In genomic region chr20:31543966-31544598, GRCh38 we compare ENCODE assay signal across 8 cellular contexts. TPM values are rescaled to one million over a fixed set of nuclear protein-coding genes. Genes with fewer than 3 reads are reported as not detected.
DNase-seq lines count a peak whose midpoint lies in the region; ATAC-seq and TF ChIP-seq lines count a peak whose summit lies in the region.

No MANE protein-coding gene starts in this region.

- DNase-seq in A172 (ENCODE audit: low spot score) (peak; percentile 73), HFF-Myc (ENCODE audit: extremely low read depth, low read depth) (peak; percentile 97), astrocyte of the spinal cord (ENCODE audit: low read depth, low spot score) (peak; percentile 91), kidney tubule cell (ENCODE audit: low spot score) (peak; percentile 88), testis (no peak), GM19238 (ENCODE audit: insufficient read length, low spot score) (no peak)
- DNase-seq in NK-92 treated with Interleukin-12 subunit alpha and Interleukin-12 subunit beta, amount 100 ng/mL, for 24 hours (lab: John Stamatoyannopoulos, UW): no peak

- 57 to 86% methylated on average over 1 of the region's 1 CpG for WGBS in testis, 2 donors

- intact Hi-C loops in testis (cut with DNase I; ENCODE audit: low total_unique reads): no loop called here

- ATAC-seq in GM21529 (IDR thresholded peaks at IDR 0.05; ENCODE audit: unreplicated experiment): no peak

- no peak for TF ChIP-seq POLR2A in testis (IDR thresholded peaks at IDR 0.05)

- in situ Hi-C loops in astrocyte of the spinal cord (cut with HindIII; ENCODE audit: low sequenced_read_pairs): no loop called here

- H3K4me3 ChIP-seq in HFF-Myc (replicated peaks; ENCODE audit: low read depth, low read length): no peak overlapping the region
- H3K4me3 ChIP-seq in astrocyte of the spinal cord (ENCODE audit: low read depth, low read length): no peak overlapping the region
- no peak overlapping the region for H3K4me3 ChIP-seq in testis

- H3K4me1 ChIP-seq in testis: peaks cover 6% of the 10 kb centered on the region

- no peaks in the 10 kb centered on the region for H3K9me3 ChIP-seq in testis

- TF ChIP-seq CTCF in HFF-Myc (IDR thresholded peaks at IDR 0.05; ENCODE audit: low read depth, low read length, missing control alignments): no peak
- no peak for TF ChIP-seq CTCF in astrocyte of the spinal cord (IDR thresholded peaks at IDR 0.05; ENCODE audit: low read depth, low read length)
- TF ChIP-seq CTCF in testis (IDR thresholded peaks at IDR 0.05): no peak

- no peak overlapping the region for H3K27ac ChIP-seq in testis

- H3K27me3 ChIP-seq in testis: no peaks in the 10 kb centered on the region

- no peaks in the 10 kb centered on the region for H3K36me3 ChIP-seq in testis (ENCODE audit: low read depth, missing control alignments)

RNA-seq across cellular contexts. Expression of gene HM13, which starts 29.8 kb away (rescaled TPM):
- total RNA-seq in A172 (2014; rRNA removed; shearing (Covaris generic)): 58.2 and 67.9 TPM in 2 replicates
- total RNA-seq in testis: 10 to 100 TPM; 68.7 to 86.7 TPM
- polyA plus RNA-seq in testis (ENCODE audit: insufficient read depth, low read depth, low replicate concordance): 97.5 TPM

Comparison
In these comparisons a context has a peak if more than half of its experiments do, and no peak if none do; other contexts are left out.
1. DNase-seq: peak in A172 (single experiment), HFF-Myc (single experiment), astrocyte of the spinal cord (single experiment) and kidney tubule cell (single experiment); none in testis (single experiment), GM19238 (single experiment) and NK-92 treated with Interleukin-12 subunit alpha and Interleukin-12 subunit beta, amount 100 ng/mL, for 24 hours (single experiment).